In the genomic region with DNA sequence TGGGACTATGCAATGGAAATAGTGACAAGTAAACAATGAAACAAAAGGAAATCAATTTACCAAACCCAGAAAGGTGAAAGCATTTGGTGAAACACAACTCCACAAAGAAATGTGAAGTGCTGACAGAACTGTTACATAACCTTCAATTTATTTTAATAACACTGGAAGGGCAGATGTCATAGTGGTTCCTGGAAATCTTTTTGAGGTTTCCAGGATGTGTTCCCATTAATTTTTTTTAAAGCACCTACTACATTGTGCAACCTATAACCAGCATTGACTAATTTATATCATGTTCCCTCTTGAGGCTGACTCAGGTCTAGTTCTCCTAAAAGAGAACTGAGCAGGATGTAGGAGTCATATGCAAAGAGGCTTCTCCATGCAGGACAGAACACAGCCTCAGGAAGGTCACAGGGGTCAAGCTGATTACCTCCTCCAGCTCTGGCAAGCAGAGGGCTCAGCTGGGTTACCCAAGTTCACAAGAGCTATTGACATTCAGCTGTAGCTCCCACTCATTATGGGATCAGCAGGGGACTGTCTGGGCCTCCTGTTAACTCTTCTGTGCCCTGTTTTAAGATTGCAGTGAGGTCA, we compare ENCODE assay signal across 1 cellular context.
TF ChIP-seq lines count a peak whose summit lies in the region.

No MANE protein-coding gene starts in this region.

TF ChIP-seq in HepG2, 621 proteins besides CTCF, POLR2A, EP300 and RAD21 (continued from another document and continues in another):
- TF ChIP-seq, protein P1, sequence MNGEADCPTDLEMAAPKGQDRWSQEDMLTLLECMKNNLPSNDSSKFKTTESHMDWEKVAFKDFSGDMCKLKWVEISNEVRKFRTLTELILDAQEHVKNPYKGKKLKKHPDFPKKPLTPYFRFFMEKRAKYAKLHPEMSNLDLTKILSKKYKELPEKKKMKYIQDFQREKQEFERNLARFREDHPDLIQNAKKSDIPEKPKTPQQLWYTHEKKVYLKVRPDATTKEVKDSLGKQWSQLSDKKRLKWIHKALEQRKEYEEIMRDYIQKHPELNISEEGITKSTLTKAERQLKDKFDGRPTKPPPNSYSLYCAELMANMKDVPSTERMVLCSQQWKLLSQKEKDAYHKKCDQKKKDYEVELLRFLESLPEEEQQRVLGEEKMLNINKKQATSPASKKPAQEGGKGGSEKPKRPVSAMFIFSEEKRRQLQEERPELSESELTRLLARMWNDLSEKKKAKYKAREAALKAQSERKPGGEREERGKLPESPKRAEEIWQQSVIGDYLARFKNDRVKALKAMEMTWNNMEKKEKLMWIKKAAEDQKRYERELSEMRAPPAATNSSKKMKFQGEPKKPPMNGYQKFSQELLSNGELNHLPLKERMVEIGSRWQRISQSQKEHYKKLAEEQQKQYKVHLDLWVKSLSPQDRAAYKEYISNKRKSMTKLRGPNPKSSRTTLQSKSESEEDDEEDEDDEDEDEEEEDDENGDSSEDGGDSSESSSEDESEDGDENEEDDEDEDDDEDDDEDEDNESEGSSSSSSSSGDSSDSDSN (CRISPR knock-in tag; IDR thresholded peaks at IDR 0.05) = 0 out of 2 replicates have a peak, but pooled peaks have one; percentile 25
- peak; percentile 68; the same call in 1 of the 2 replicates for TF ChIP-seq MEIS2 (CRISPR knock-in tag; IDR thresholded peaks at IDR 0.05)
- peak; percentile 77 for TF ChIP-seq HOXA3 (CRISPR knock-in tag; IDR thresholded peaks at IDR 0.05)
- TF ChIP-seq NCOA2 (CRISPR knock-in tag; IDR thresholded peaks at IDR 0.05) = peak; percentile 77
- TF ChIP-seq ZNF678 (CRISPR knock-in tag; IDR thresholded peaks at IDR 0.05) = no peak
- peak; percentile 51; the same call in 1 of the 2 replicates for TF ChIP-seq ZMYM2 (CRISPR knock-in tag; IDR thresholded peaks at IDR 0.05)
- peak; percentile 38 for TF ChIP-seq XRCC5 (optimal IDR thresholded peaks at IDR 0.05; ENCODE audit: low read length)
- TF ChIP-seq KLF16 (CRISPR knock-in tag; IDR thresholded peaks at IDR 0.05) = peak in 1 of 2 experiments; percentile 45; a peak in 1 of 4 replicates
- no peak for TF ChIP-seq PRPF4 (IDR thresholded peaks at IDR 0.05; ENCODE audit: low read depth, low read length, poor library complexity, severe bottlenecking)
- TF ChIP-seq DMAP1 (CRISPR knock-in tag; IDR thresholded peaks at IDR 0.05) = no peak; the same call in 1 of the 2 replicates
- TF ChIP-seq ZBTB21 (CRISPR knock-in tag; IDR thresholded peaks at IDR 0.05) = peak; percentile 40; the same call in 1 of the 2 replicates
- TF ChIP-seq, protein P2, sequence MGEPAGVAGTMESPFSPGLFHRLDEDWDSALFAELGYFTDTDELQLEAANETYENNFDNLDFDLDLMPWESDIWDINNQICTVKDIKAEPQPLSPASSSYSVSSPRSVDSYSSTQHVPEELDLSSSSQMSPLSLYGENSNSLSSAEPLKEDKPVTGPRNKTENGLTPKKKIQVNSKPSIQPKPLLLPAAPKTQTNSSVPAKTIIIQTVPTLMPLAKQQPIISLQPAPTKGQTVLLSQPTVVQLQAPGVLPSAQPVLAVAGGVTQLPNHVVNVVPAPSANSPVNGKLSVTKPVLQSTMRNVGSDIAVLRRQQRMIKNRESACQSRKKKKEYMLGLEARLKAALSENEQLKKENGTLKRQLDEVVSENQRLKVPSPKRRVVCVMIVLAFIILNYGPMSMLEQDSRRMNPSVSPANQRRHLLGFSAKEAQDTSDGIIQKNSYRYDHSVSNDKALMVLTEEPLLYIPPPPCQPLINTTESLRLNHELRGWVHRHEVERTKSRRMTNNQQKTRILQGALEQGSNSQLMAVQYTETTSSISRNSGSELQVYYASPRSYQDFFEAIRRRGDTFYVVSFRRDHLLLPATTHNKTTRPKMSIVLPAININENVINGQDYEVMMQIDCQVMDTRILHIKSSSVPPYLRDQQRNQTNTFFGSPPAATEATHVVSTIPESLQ (CRISPR knock-in tag; conservative IDR thresholded peaks at IDR 0.05) = no peak
- TF ChIP-seq ZNF792 (CRISPR knock-in tag; IDR thresholded peaks at IDR 0.05) = peak; percentile 86
- TF ChIP-seq ESRRA (CRISPR knock-in tag; IDR thresholded peaks at IDR 0.05; ENCODE audit: low read depth) = peak; percentile 89
- peak; percentile 87; the same call in 1 of the 2 replicates for TF ChIP-seq ZNF292 (CRISPR knock-in tag; IDR thresholded peaks at IDR 0.05; ENCODE audit: borderline replicate concordance, low read depth)
- TF ChIP-seq RCOR2 (CRISPR knock-in tag; IDR thresholded peaks at IDR 0.05) = peak; percentile 61; the same call in 1 of the 2 replicates
- TF ChIP-seq SETDB1 (CRISPR knock-in tag; IDR thresholded peaks at IDR 0.05; ENCODE audit: borderline replicate concordance) = no peak
- TF ChIP-seq HMG20B (CRISPR knock-in tag; conservative IDR thresholded peaks at IDR 0.05) = peak; percentile 73; the same call in 1 of the 2 replicates
- TF ChIP-seq CEBPB (IDR thresholded peaks at IDR 0.05; ENCODE audit: borderline replicate concordance, low read depth, low read length) = peak; percentile 82
- TF ChIP-seq RARA (CRISPR knock-in tag; IDR thresholded peaks at IDR 0.05) = peak; percentile 97
- TF ChIP-seq, protein P3, sequence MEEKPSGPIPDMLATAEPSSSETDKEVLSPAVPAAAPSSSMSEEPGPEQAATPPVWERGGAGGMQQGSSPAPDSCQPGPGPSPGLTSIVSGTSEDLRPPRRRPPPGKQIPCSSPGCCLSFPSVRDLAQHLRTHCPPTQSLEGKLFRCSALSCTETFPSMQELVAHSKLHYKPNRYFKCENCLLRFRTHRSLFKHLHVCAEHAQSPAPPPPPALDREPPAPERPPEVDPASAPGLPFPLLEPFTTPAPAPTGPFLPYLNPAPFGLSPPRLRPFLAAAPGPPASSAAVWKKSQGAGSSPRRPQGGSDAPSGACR (CRISPR knock-in tag; IDR thresholded peaks at IDR 0.05) = no peak
- no peak for TF ChIP-seq FOXP1 (IDR thresholded peaks at IDR 0.05)
- peak; percentile 67 for TF ChIP-seq FOXP1 (CRISPR knock-in tag; IDR thresholded peaks at IDR 0.05)
- peak; percentile 67; the same call in 1 of the 2 replicates for TF ChIP-seq KDM1A (CRISPR knock-in tag; IDR thresholded peaks at IDR 0.05)
- no peak for TF ChIP-seq MED13 (CRISPR knock-in tag; IDR thresholded peaks at IDR 0.05)
- TF ChIP-seq KDM4B (CRISPR knock-in tag; IDR thresholded peaks at IDR 0.05) = 0 out of 2 replicates have a peak, but pooled peaks have one; percentile 35
- 0 out of 2 replicates have a peak, but pooled peaks have one; percentile 71 for TF ChIP-seq MIER2 (CRISPR knock-in tag; IDR thresholded peaks at IDR 0.05)
- TF ChIP-seq ZNF629 (CRISPR knock-in tag; conservative IDR thresholded peaks at IDR 0.05) = 0 out of 2 replicates have a peak, but pooled peaks have one; percentile 23
- TF ChIP-seq, protein P4, sequence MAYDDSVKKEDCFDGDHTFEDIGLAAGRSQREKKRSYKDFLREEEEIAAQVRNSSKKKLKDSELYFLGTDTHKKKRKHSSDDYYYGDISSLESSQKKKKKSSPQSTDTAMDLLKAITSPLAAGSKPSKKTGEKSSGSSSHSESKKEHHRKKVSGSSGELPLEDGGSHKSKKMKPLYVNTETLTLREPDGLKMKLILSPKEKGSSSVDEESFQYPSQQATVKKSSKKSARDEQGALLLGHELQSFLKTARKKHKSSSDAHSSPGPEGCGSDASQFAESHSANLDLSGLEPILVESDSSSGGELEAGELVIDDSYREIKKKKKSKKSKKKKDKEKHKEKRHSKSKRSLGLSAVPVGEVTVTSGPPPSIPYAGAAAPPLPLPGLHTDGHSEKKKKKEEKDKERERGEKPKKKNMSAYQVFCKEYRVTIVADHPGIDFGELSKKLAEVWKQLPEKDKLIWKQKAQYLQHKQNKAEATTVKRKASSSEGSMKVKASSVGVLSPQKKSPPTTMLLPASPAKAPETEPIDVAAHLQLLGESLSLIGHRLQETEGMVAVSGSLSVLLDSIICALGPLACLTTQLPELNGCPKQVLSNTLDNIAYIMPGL (CRISPR knock-in tag; IDR thresholded peaks at IDR 0.05; ENCODE audit: borderline replicate concordance in 1 of 2, low read depth in 1 of 2) = peak in 1 of 2 experiments; percentile 57; a peak in 1 of 4 replicates
- peak; percentile 63; the same call in 1 of the 2 replicates for TF ChIP-seq ZNF788 (CRISPR knock-in tag; IDR thresholded peaks at IDR 0.05; ENCODE audit: borderline replicate concordance)
- TF ChIP-seq, protein P5, sequence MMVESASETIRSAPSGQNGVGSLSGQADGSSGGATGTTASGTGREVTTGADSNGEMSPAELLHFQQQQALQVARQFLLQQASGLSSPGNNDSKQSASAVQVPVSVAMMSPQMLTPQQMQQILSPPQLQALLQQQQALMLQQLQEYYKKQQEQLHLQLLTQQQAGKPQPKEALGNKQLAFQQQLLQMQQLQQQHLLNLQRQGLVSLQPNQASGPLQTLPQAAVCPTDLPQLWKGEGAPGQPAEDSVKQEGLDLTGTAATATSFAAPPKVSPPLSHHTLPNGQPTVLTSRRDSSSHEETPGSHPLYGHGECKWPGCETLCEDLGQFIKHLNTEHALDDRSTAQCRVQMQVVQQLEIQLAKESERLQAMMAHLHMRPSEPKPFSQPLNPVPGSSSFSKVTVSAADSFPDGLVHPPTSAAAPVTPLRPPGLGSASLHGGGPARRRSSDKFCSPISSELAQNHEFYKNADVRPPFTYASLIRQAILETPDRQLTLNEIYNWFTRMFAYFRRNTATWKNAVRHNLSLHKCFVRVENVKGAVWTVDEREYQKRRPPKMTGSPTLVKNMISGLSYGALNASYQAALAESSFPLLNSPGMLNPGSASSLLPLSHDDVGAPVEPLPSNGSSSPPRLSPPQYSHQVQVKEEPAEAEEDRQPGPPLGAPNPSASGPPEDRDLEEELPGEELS (CRISPR knock-in tag; IDR thresholded peaks at IDR 0.05) = peak; percentile 82
- TF ChIP-seq ZNF44 (CRISPR knock-in tag; IDR thresholded peaks at IDR 0.05) = no peak
- no peak for TF ChIP-seq KLF13 (CRISPR knock-in tag; IDR thresholded peaks at IDR 0.05)
- peak; percentile 90 for TF ChIP-seq ZNF331 (CRISPR knock-in tag; IDR thresholded peaks at IDR 0.05)
- no peak for TF ChIP-seq ZNF230 (CRISPR knock-in tag; IDR thresholded peaks at IDR 0.05)
- peak; percentile 83 for TF ChIP-seq SAP130 (CRISPR knock-in tag; IDR thresholded peaks at IDR 0.05; ENCODE audit: low read depth)
- TF ChIP-seq HNF4A (CRISPR knock-in tag; IDR thresholded peaks at IDR 0.05) = peak; percentile 80
- TF ChIP-seq MED8 (CRISPR knock-in tag; IDR thresholded peaks at IDR 0.05; ENCODE audit: insufficient replicate concordance) = no peak
- 0 out of 2 replicates have a peak, but pooled peaks have one; percentile 31 for TF ChIP-seq ZNF746 (CRISPR knock-in tag; IDR thresholded peaks at IDR 0.05)
- no peak for TF ChIP-seq ATM (IDR thresholded peaks at IDR 0.05; ENCODE audit: borderline replicate concordance)
- TF ChIP-seq, protein P6, sequence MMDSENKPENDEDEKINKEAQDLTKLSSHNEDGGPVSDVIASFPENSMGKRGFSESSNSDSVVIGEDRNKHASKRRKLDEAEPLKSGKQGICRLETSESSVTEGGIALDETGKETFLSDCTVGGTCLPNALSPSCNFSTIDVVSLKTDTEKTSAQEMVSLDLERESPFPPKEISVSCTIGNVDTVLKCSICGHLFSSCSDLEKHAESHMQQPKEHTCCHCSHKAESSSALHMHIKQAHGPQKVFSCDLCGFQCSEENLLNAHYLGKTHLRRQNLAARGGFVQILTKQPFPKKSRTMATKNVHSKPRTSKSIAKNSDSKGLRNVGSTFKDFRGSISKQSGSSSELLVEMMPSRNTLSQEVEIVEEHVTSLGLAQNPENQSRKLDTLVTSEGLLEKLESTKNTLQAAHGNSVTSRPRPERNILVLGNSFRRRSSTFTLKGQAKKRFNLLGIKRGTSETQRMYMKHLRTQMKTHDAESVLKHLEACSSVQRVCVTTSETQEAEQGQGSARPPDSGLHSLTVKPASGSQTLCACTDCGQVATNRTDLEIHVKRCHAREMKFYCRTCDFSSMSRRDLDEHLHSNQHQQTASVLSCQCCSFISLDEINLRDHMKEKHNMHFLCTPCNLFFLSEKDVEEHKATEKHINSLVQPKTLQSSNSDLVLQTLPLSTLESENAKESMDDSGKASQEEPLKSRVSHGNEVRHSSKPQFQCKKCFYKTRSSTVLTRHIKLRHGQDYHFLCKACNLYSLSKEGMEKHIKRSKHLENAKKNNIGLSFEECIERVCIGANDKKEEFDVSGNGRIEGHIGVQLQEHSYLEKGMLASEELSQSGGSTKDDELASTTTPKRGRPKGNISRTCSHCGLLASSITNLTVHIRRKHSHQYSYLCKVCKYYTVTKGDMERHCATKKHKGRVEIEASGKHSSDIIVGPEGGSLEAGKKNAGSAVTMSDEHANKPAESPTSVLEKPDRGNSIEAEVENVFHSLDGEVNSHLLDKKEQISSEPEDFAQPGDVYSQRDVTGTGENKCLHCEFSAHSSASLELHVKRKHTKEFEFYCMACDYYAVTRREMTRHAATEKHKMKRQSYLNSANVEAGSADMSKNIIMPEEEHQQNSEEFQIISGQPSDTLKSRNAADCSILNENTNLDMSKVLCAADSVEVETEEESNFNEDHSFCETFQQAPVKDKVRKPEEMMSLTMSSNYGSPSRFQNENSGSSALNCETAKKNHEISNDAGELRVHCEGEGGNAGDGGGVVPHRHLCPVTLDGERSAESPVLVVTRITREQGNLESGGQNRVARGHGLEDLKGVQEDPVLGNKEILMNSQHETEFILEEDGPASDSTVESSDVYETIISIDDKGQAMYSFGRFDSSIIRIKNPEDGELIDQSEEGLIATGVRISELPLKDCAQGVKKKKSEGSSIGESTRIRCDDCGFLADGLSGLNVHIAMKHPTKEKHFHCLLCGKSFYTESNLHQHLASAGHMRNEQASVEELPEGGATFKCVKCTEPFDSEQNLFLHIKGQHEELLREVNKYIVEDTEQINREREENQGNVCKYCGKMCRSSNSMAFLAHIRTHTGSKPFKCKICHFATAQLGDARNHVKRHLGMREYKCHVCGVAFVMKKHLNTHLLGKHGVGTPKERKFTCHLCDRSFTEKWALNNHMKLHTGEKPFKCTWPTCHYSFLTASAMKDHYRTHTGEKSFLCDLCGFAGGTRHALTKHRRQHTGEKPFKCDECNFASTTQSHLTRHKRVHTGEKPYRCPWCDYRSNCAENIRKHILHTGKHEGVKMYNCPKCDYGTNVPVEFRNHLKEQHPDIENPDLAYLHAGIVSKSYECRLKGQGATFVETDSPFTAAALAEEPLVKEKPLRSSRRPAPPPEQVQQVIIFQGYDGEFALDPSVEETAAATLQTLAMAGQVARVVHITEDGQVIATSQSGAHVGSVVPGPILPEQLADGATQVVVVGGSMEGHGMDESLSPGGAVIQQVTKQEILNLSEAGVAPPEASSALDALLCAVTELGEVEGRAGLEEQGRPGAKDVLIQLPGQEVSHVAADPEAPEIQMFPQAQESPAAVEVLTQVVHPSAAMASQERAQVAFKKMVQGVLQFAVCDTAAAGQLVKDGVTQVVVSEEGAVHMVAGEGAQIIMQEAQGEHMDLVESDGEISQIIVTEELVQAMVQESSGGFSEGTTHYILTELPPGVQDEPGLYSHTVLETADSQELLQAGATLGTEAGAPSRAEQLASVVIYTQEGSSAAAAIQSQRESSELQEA (CRISPR knock-in tag; IDR thresholded peaks at IDR 0.05; ENCODE audit: not compliant biosample characterization) = no peak
- no peak for TF ChIP-seq MTA3 (CRISPR knock-in tag; IDR thresholded peaks at IDR 0.05)
- no peak for TF ChIP-seq HMGA1 (CRISPR knock-in tag; conservative IDR thresholded peaks at IDR 0.05)
- peak; percentile 39; the same call in 1 of the 2 replicates for TF ChIP-seq NCOA1 (CRISPR knock-in tag; IDR thresholded peaks at IDR 0.05)
- TF ChIP-seq GATAD1 (CRISPR knock-in tag; IDR thresholded peaks at IDR 0.05) = peak; percentile 38; the same call in 1 of the 2 replicates
- TF ChIP-seq PITX1 (CRISPR knock-in tag; IDR thresholded peaks at IDR 0.05) = peak; percentile 92
